Comparison of ENCODE assay signal across 15 cellular contexts in genomic region chr16:71383054-71383773, GRCh38. TPM values are rescaled to one million over a fixed set of nuclear protein-coding genes. Genes with fewer than 3 reads are reported as not detected.
DNase-seq lines count a peak whose midpoint lies in the region; ATAC-seq and TF ChIP-seq lines count a peak whose summit lies in the region.
"Had no signal": no experiment of that assay in that cellular context is flagged by ENCODE, and none has a peak within 500 bp of the region (broad histone marks: within the 10 kb centered on the region; RNA-seq: fewer than 3 reads in every experiment).

No MANE protein-coding gene starts in this region.

- TF ChIP-seq CTCF in smooth muscle cell (IDR thresholded peaks at IDR 0.05; ENCODE audit: borderline replicate concordance, insufficient read depth, poor library complexity, severe bottlenecking): no peak

- H3K9ac ChIP-seq in smooth muscle cell (ENCODE audit: low read depth): peak overlapping the region; percentile 51

- H3K9me3 ChIP-seq in smooth muscle cell (replicated peaks; ENCODE audit: low read depth): no peaks in the 10 kb centered on the region

- H3K27ac ChIP-seq in smooth muscle cell (ENCODE audit: low read depth): peak overlapping the region; percentile 78
- H3K27ac ChIP-seq: SK-N-MC had no signal

- no peaks in the 10 kb centered on the region for H3K36me3 Mint-ChIP-seq in activated CD4-positive, alpha-beta T cell treated with anti-CD3 and anti-CD28 coated beads, Interleukin-2, amount 10 ng/mL, durations not matched to agents 7 days and 5 days (ENCODE audit: low read depth)
- H3K36me3 Mint-ChIP-seq in T-cell: no peaks in the 10 kb centered on the region
- H3K36me3 Mint-ChIP-seq: CD4-positive, CD25-positive, alpha-beta regulatory T cell had no signal

- DNase-seq in activated CD4-positive, alpha-beta T cell treated with anti-CD3 and anti-CD28 coated beads, Interleukin-2, amount 10 ng/mL, durations not matched to agents 7 days and 5 days: peak; percentile 13
- DNase-seq in activated CD4-positive, alpha-beta T cell treated with anti-CD3 and anti-CD28 coated beads for 1 hour: no peak
- peak; percentile 99 for DNase-seq in NCI-H226
- no peak for DNase-seq in smooth muscle cell (lab: John Stamatoyannopoulos, UW; ENCODE audit: unreplicated experiment)
- no peak for DNase-seq in NCI-H345 treated with DMSO at 0.1 percent for 48 hours (lab: John Stamatoyannopoulos, UW; ENCODE audit: unreplicated experiment)
- DNase-seq in T-cell: no peak
- DNase-seq: hippocampal formation, NCI-H187 had no signal

- no peak overlapping the region for H3K4me2 ChIP-seq in smooth muscle cell

- H3K9me3 Mint-ChIP-seq in activated CD4-positive, alpha-beta T cell treated with anti-CD3 and anti-CD28 coated beads, Interleukin-2, amount 10 ng/mL, durations not matched to agents 7 days and 5 days: no peaks in the 10 kb centered on the region
- no peaks in the 10 kb centered on the region for H3K9me3 Mint-ChIP-seq in T-cell
- H3K9me3 Mint-ChIP-seq: CD4-positive, CD25-positive, alpha-beta regulatory T cell had no signal

- peak; percentile 95 for ATAC-seq in esophagus mucosa
- no peak for ATAC-seq in HG02884 (IDR thresholded peaks at IDR 0.05; ENCODE audit: unreplicated experiment)
- ATAC-seq in T-cell (replicated peaks in 1 of 4): no peak

- no peaks in the 10 kb centered on the region for H3K27me3 ChIP-seq in smooth muscle cell (ENCODE audit: low read depth)

- H3K4me3 Mint-ChIP-seq in activated CD4-positive, alpha-beta T cell treated with anti-CD3 and anti-CD28 coated beads, Interleukin-2, amount 10 ng/mL, durations not matched to agents 7 days and 5 days: no peak overlapping the region
- no peak overlapping the region for H3K4me3 Mint-ChIP-seq in T-cell
- H3K4me3 Mint-ChIP-seq: CD4-positive, CD25-positive, alpha-beta regulatory T cell had no signal

- H3F3A ChIP-seq in smooth muscle cell (ENCODE audit: low read depth): no peaks in the 10 kb centered on the region

- peaks cover 5% of the 10 kb centered on the region for H3K27me3 Mint-ChIP-seq in activated CD4-positive, alpha-beta T cell treated with anti-CD3 and anti-CD28 coated beads, Interleukin-2, amount 10 ng/mL, durations not matched to agents 7 days and 5 days
- H3K27me3 Mint-ChIP-seq in T-cell: peaks cover 28 to 33% of the 10 kb centered on the region in 2 donors

- no peaks in the 10 kb centered on the region for H3K79me2 ChIP-seq in smooth muscle cell (ENCODE audit: low read depth)

- no peaks in the 10 kb centered on the region for H3K36me3 ChIP-seq in smooth muscle cell (ENCODE audit: low read depth)

- H3K4me1 Mint-ChIP-seq in activated CD4-positive, alpha-beta T cell treated with anti-CD3 and anti-CD28 coated beads, Interleukin-2, amount 10 ng/mL, durations not matched to agents 7 days and 5 days: peaks cover 6% of the 10 kb centered on the region
- peaks cover 3 to 7% (median 6%) of the 10 kb centered on the region in 3 donors for H3K4me1 Mint-ChIP-seq in T-cell

- CTCF ChIA-PET in activated CD4-positive, alpha-beta T cell treated with anti-CD3 and anti-CD28 coated beads, Interleukin-2, amount 10 ng/mL, durations not matched to agents 7 days and 5 days (lab: Charles Lee): no interaction called here
- CTCF ChIA-PET in T-cell (lab: Charles Lee): no interaction called here

- 51% methylated on average over 11 of the region's 11 CpGs for WGBS in smooth muscle cell (ENCODE audit: low lambda C conversion rate)

- no peaks in the 10 kb centered on the region for H4K20me1 ChIP-seq in smooth muscle cell (ENCODE audit: low read depth)

- peaks cover 19% of the 10 kb centered on the region for H3K4me1 ChIP-seq in smooth muscle cell (ENCODE audit: low read depth)

- no peak overlapping the region for H2AFZ ChIP-seq in smooth muscle cell (ENCODE audit: low read depth)

- H3K27ac Mint-ChIP-seq in activated CD4-positive, alpha-beta T cell treated with anti-CD3 and anti-CD28 coated beads, Interleukin-2, amount 10 ng/mL, durations not matched to agents 7 days and 5 days: peak overlapping the region; percentile 20
- H3K27ac Mint-ChIP-seq in T-cell: no peak overlapping the region
- H3K27ac Mint-ChIP-seq: CD4-positive, CD25-positive, alpha-beta regulatory T cell had no signal

- no peak overlapping the region for H3K4me3 ChIP-seq in smooth muscle cell
- H3K4me3 ChIP-seq: SK-N-MC had no signal

- POLR2A ChIA-PET in activated CD4-positive, alpha-beta T cell treated with anti-CD3 and anti-CD28 coated beads, Interleukin-2, amount 10 ng/mL, durations not matched to agents 7 days and 5 days (lab: Charles Lee): no interaction called here
- POLR2A ChIA-PET in T-cell (lab: Charles Lee): no interaction called here

RNA-seq across cellular contexts. Expression of gene CALB2, which starts 24.7 kb away (rescaled TPM):
- total RNA-seq in activated CD4-positive, alpha-beta T cell treated with anti-CD3 and anti-CD28 coated beads, Interleukin-2, amount 10 ng/mL, durations not matched to agents 7 days and 5 days: not detected
- 3.2 TPM for total RNA-seq in esophagus mucosa
- 23.6 and 30.2 TPM in 2 replicates for total RNA-seq in smooth muscle cell
- 56.1 and 60.7 TPM in 2 replicates for polyA plus RNA-seq in smooth muscle cell
- total RNA-seq in T-cell: not detected
- total RNA-seq: CD4-positive, CD25-positive, alpha-beta regulatory T cell; chondrocyte had no signal
- polyA plus RNA-seq: CD4-positive, CD25-positive, alpha-beta regulatory T cell had no signal

RNA-seq across cellular contexts. Expression of gene TLE7, which starts 58.6 kb away (rescaled TPM):
- not detected for total RNA-seq in activated CD4-positive, alpha-beta T cell treated with anti-CD3 and anti-CD28 coated beads, Interleukin-2, amount 10 ng/mL, durations not matched to agents 7 days and 5 days
- total RNA-seq in esophagus mucosa (not detected), smooth muscle cell (not detected in 2 replicates), T-cell (not detected)
- not detected in 2 replicates for polyA plus RNA-seq in smooth muscle cell
- total RNA-seq: CD4-positive, CD25-positive, alpha-beta regulatory T cell; chondrocyte; myocyte; temporal lobe had no signal
- polyA plus RNA-seq: CD4-positive, CD25-positive, alpha-beta regulatory T cell had no signal

Comparison
In these comparisons a context has a peak if more than half of its experiments do, and no peak if none do; other contexts are left out.
1. DNase-seq: peak in activated CD4-positive, alpha-beta T cell treated with anti-CD3 and anti-CD28 coated beads, Interleukin-2, amount 10 ng/mL, durations not matched to agents 7 days and 5 days (single experiment) and NCI-H226 (single experiment); none in activated CD4-positive, alpha-beta T cell treated with anti-CD3 and anti-CD28 coated beads for 1 hour (single experiment), smooth muscle cell (single experiment), NCI-H345 treated with DMSO at 0.1 percent for 48 hours (single experiment) and T-cell (0 of 34).